In the genomic region with DNA sequence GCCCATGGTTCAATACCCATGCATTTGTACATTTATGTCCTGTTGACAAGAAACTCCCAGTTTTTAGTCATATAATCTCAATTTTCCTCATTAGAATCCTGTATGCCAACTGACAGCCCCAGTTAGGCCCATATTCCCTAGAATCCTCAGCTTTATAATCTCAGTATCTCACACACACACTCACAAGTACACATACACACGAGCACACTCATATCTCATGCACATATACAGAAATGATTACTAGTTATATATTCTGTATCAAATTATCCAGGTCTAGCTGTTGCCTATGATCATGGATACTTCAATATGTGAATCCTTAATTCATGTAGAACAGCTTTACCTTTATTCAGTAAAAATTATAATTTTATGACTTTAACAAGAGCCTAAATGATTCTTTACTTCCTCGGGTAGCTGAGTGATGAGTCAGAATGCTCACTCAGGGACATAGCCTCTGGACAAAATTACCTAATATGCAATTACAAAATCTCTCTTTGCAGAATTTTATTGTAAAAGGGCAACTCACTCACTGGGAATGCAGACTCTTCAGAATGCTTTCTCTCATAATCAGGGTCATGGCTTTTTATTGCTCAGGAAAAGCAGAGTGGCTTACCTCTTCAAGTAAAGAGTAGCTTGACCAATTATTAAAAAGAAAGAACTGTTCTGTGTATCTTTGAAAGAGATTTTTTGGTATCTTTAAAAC, we compare ENCODE assay signal across 13 cellular contexts.
A peak's percentile ranks its signal among the peaks of the same experiment; 100 is the strongest.
DNase-seq lines count a peak whose midpoint lies in the region; ATAC-seq and TF ChIP-seq lines count a peak whose summit lies in the region.
"Had no signal": no experiment of that assay in that cellular context is flagged by ENCODE, and none has a peak within 500 bp of the region (broad histone marks: within the 10 kb centered on the region; RNA-seq: fewer than 3 reads in every experiment).

No MANE protein-coding gene starts in this region.

- H4K20me1 ChIP-seq in PC-9 (ENCODE audit: insufficient read depth), result no peaks in the 10 kb centered on the region

- no peaks in the 10 kb centered on the region for H3K27me3 ChIP-seq in PC-9 (ENCODE audit: insufficient read depth, low read depth)
- no peaks in the 10 kb centered on the region for H3K27me3 ChIP-seq in trophoblast cell (ENCODE audit: insufficient read depth, low read length)
- no peaks in the 10 kb centered on the region for H3K27me3 ChIP-seq in heart left ventricle

- no TSS peak for BruUV-seq in PC-9 (replicated peaks; lab: Mats Ljungman, UMichigan)

- H3K4me3 ChIP-seq in PC-9 (no peak overlapping the region), epithelial cell of proximal tubule (ENCODE audit: low read depth, low read length) (no peak overlapping the region), trophoblast cell (ENCODE audit: low read depth, low read length) (no peak overlapping the region), heart left ventricle (no peak overlapping the region)

- H3K9me2 ChIP-seq in PC-9 (ENCODE audit: insufficient read depth), result no peaks in the 10 kb centered on the region

- POLR2A ChIA-PET in PC-9 (lab: Charles Lee; ENCODE audit: unreplicated experiment), result no interaction called here

- no peak overlapping the region for H4K91ac ChIP-seq in trophoblast cell (ENCODE audit: low read depth, low read length)

- WGBS in trophoblast cell (ENCODE audit: extremely low coverage, insufficient coverage, insufficient read length), result no CpG with 5 or more reads among the region's 2 CpGs
- whole genome bisulfite sequencing in heart left ventricle, 4 donors, result 68 to 76% (median 75%) methylated on average over 2 of the region's 2 CpGs

- peaks cover 17% of the 10 kb centered on the region for H3F3A ChIP-seq in PC-9 (ENCODE audit: insufficient read depth, low read depth)

- H4K12ac ChIP-seq in trophoblast cell (ENCODE audit: low read depth, low read length), result no peak overlapping the region

- TF ChIP-seq CTCF in PC-9 (conservative IDR thresholded peaks at IDR 0.05), result no peak
- no peak for TF ChIP-seq CTCF in epithelial cell of proximal tubule (conservative IDR thresholded peaks at IDR 0.05; ENCODE audit: low read depth, low read length)
- TF ChIP-seq CTCF in heart left ventricle (IDR thresholded peaks at IDR 0.05), result no peak

- H2BK120ac ChIP-seq in trophoblast cell (ENCODE audit: insufficient read depth, low read length, poor library complexity), result no peak overlapping the region

- H3K18ac ChIP-seq in trophoblast cell (ENCODE audit: low read length), result no peak overlapping the region

- H3K27ac ChIP-seq in PC-9 (peak overlapping the region; percentile 67), trophoblast cell (ENCODE audit: low read depth, low read length) (no peak overlapping the region), heart left ventricle (no peak overlapping the region)

- H3K9me3 ChIP-seq in PC-9 (ENCODE audit: insufficient read depth, low read depth) (0 out of 2 replicates have a peak, but pooled peaks cover 4% of the 10 kb centered on the region), trophoblast cell (ENCODE audit: insufficient read depth, low read depth, low read length) (no peaks in the 10 kb centered on the region), heart left ventricle (no peaks in the 10 kb centered on the region)

- H2AK5ac ChIP-seq in trophoblast cell (ENCODE audit: low read length), result no peak overlapping the region

- H3K79me1 ChIP-seq in trophoblast cell (ENCODE audit: low read length), result no peaks in the 10 kb centered on the region

- CTCF ChIA-PET in PC-9 (lab: Charles Lee), result interaction anchor here (0.6 kb wide), 2 partner anchors 67 to 139 kb away, joined by 3 to 4 read pairs; no protein-coding TSS in a partner anchor

- DNase-seq in GM04503 (ENCODE audit: low read depth) (peak; percentile 83), PC-9 (peak; percentile 1 to 89), epithelial cell of proximal tubule (ENCODE audit: low read depth) (peak; percentile 80), trophoblast cell (peak; percentile 44 to 98), NCI-H510A (lab: John Stamatoyannopoulos, UW) (no peak), mesenteric fat pad (ENCODE audit: low spot score) (no peak), heart left ventricle (no peak), HT-29 (ENCODE audit: low spot score) (no peak)
- DNase-seq: activated naive CD4-positive, alpha-beta T cell treated with anti-CD3 and anti-CD28 coated beads, Interleukin-2, amount 50 U/mL, for 16 hours; DND-41; MV-4-11; NCI-H82; stimulated activated CD4-positive, alpha-beta T cell treated with anti-CD3 and anti-CD28 coated beads, Interleukin-15, amount 100 ng/mL, for 24 hours had no signal

- peak overlapping the region; percentile 50 for H3K4me2 ChIP-seq in PC-9
- no peak overlapping the region for H3K4me2 ChIP-seq in trophoblast cell (ENCODE audit: low read length)

- no peak overlapping the region for H2BK12ac ChIP-seq in trophoblast cell (ENCODE audit: low read length)

- no peak overlapping the region for H3K4ac ChIP-seq in trophoblast cell (ENCODE audit: low read depth, low read length)

- H3K9ac ChIP-seq in trophoblast cell (ENCODE audit: low read length), result no peak overlapping the region

- H3K36me3 ChIP-seq in PC-9 (ENCODE audit: low read depth) (no peaks in the 10 kb centered on the region), trophoblast cell (ENCODE audit: control insufficient read depth in 1 of 2, insufficient read depth in 2 of 2, low read length in 2 of 2) (no peaks in the 10 kb centered on the region), heart left ventricle (no peaks in the 10 kb centered on the region)

- no peak overlapping the region for H3K23ac ChIP-seq in trophoblast cell (ENCODE audit: low read length)

- H3K79me2 ChIP-seq in PC-9 (ENCODE audit: low read depth) (no peaks in the 10 kb centered on the region), trophoblast cell (ENCODE audit: control insufficient read depth, insufficient read depth, low read length, poor library complexity) (no peaks in the 10 kb centered on the region)

- ATAC-seq in heart left ventricle, result no peak

- no peak overlapping the region for H2BK5ac ChIP-seq in trophoblast cell (ENCODE audit: low read depth, low read length, poor library complexity)

- H3K4me1 ChIP-seq in PC-9 (replicated peaks; ENCODE audit: insufficient read depth) (peaks cover 21% of the 10 kb centered on the region), trophoblast cell (ENCODE audit: control insufficient read depth in 1 of 2, insufficient read depth in 2 of 2, low read length in 2 of 2) (no peaks in the 10 kb centered on the region), heart left ventricle (no peaks in the 10 kb centered on the region)

- intact Hi-C loops in PC-9 (cut with micrococcal nuclease; ENCODE audit: unreplicated experiment), result no loop called here
- intact Hi-C loops in heart left ventricle (cut with DNase I), result no loop called here

- no peak overlapping the region for H3K14ac ChIP-seq in trophoblast cell (ENCODE audit: low read length)

- H2AFZ ChIP-seq in PC-9, result no peak overlapping the region
- H2AFZ ChIP-seq in trophoblast cell (ENCODE audit: insufficient read depth, low read length, poor library complexity), result no peak overlapping the region

- no peak for TF ChIP-seq POLR2A in heart left ventricle (IDR thresholded peaks at IDR 0.05)

- no peak overlapping the region for H4K8ac ChIP-seq in trophoblast cell (ENCODE audit: low read depth, low read length)

Comparison
In these comparisons a context has a peak if more than half of its experiments do, and no peak if none do; other contexts are left out.
1. DNase-seq: peak in GM04503 (single experiment), PC-9 (2 of 2), epithelial cell of proximal tubule (single experiment) and trophoblast cell (2 of 2); none in NCI-H510A (single experiment), mesenteric fat pad (single experiment), heart left ventricle (0 of 5) and HT-29 (single experiment).